ENCODE assay signal across 1 cellular context in genomic region chr17:74429604-74430384, GRCh38.
TF ChIP-seq lines count a peak whose summit lies in the region.

No MANE protein-coding gene starts in this region.

TF ChIP-seq in HepG2, 621 proteins besides CTCF, POLR2A, EP300 and RAD21 (continued from another document and continues in another):
- TF ChIP-seq ETV5 (CRISPR knock-in tag; IDR thresholded peaks at IDR 0.05; ENCODE audit: borderline replicate concordance) (peak; percentile 84), AHR (CRISPR knock-in tag; IDR thresholded peaks at IDR 0.05) (no peak), PHF5A (CRISPR knock-in tag; IDR thresholded peaks at IDR 0.05; ENCODE audit: low read depth, unreplicated experiment) (no peak), ZNF205 (CRISPR knock-in tag; IDR thresholded peaks at IDR 0.05) (peak; percentile 71), ZNF850 (CRISPR knock-in tag; conservative IDR thresholded peaks at IDR 0.05) (no peak), AGO1 (IDR thresholded peaks at IDR 0.05; ENCODE audit: low read depth, low read length, poor library complexity, severe bottlenecking) (no peak), RNF219 (CRISPR knock-in tag; IDR thresholded peaks at IDR 0.05) (0 out of 2 replicates have a peak, but pooled peaks have one; percentile 15), ZNF768 (CRISPR knock-in tag; IDR thresholded peaks at IDR 0.05) (peak; percentile 25; the same call in 1 of the 2 replicates), SRY (CRISPR knock-in tag; IDR thresholded peaks at IDR 0.05) (peak; percentile 39), ZSCAN12 (CRISPR knock-in tag; IDR thresholded peaks at IDR 0.05) (0 out of 2 replicates have a peak, but pooled peaks have one; percentile 50), ZNF367 (CRISPR knock-in tag; IDR thresholded peaks at IDR 0.05; ENCODE audit: borderline replicate concordance) (no peak), HNRNPL (IDR thresholded peaks at IDR 0.05; ENCODE audit: low read depth, low read length) (0 out of 2 replicates have a peak, but pooled peaks have one; percentile 60), ARNTL (CRISPR knock-in tag; IDR thresholded peaks at IDR 0.05) (peak; percentile 51; the same call in 1 of the 2 replicates), ZNF629 (CRISPR knock-in tag; conservative IDR thresholded peaks at IDR 0.05) (no peak), KMT2B (CRISPR knock-in tag; IDR thresholded peaks at IDR 0.05) (0 out of 2 replicates have a peak, but pooled peaks have one; percentile 6), ZNF740 (CRISPR knock-in tag; IDR thresholded peaks at IDR 0.05) (no peak), RBFOX2 (IDR thresholded peaks at IDR 0.05; ENCODE audit: low read depth, low read length) (peak; percentile 50; the same call in 1 of the 2 replicates), ZSCAN5A (CRISPR knock-in tag; IDR thresholded peaks at IDR 0.05; ENCODE audit: borderline replicate concordance) (no peak), DRAP1 (CRISPR knock-in tag; IDR thresholded peaks at IDR 0.05) (peak; percentile 88), FOXK2 (IDR thresholded peaks at IDR 0.05) (no peak), DNMT1 (CRISPR knock-in tag; IDR thresholded peaks at IDR 0.05) (no peak), POGZ (CRISPR knock-in tag; IDR thresholded peaks at IDR 0.05) (peak; percentile 42; the same call in 1 of the 2 replicates), ZZZ3 (CRISPR knock-in tag; IDR thresholded peaks at IDR 0.05; ENCODE audit: borderline replicate concordance) (peak; percentile 77; the same call in 1 of the 2 replicates), GTF2F1 (IDR thresholded peaks at IDR 0.05; ENCODE audit: low read length) (no peak), PRPF4 (IDR thresholded peaks at IDR 0.05; ENCODE audit: low read depth, low read length, poor library complexity, severe bottlenecking) (no peak), NFYC (CRISPR knock-in tag; IDR thresholded peaks at IDR 0.05) (no peak), SAFB2 (CRISPR knock-in tag; IDR thresholded peaks at IDR 0.05; ENCODE audit: borderline replicate concordance, low read depth) (no peak), ZNF432 (CRISPR knock-in tag; IDR thresholded peaks at IDR 0.05; ENCODE audit: borderline replicate concordance) (no peak), TFDP1 (CRISPR knock-in tag; IDR thresholded peaks at IDR 0.05; ENCODE audit: borderline replicate concordance) (0 out of 2 replicates have a peak, but pooled peaks have one; percentile 21), ZBTB26 (CRISPR knock-in tag; IDR thresholded peaks at IDR 0.05; ENCODE audit: borderline replicate concordance) (peak; percentile 45), ZIK1 (CRISPR knock-in tag; IDR thresholded peaks at IDR 0.05; ENCODE audit: borderline replicate concordance, low read depth) (no peak), ZNF354B (CRISPR knock-in tag; IDR thresholded peaks at IDR 0.05) (peak; percentile 30; the same call in 1 of the 2 replicates), ZNF296 (CRISPR knock-in tag; conservative IDR thresholded peaks at IDR 0.05) (0 out of 2 replicates have a peak, but pooled peaks have one; percentile 28), TFE3 (CRISPR knock-in tag; IDR thresholded peaks at IDR 0.05) (peak; percentile 11; the same call in 1 of the 2 replicates), MEF2D (CRISPR knock-in tag; IDR thresholded peaks at IDR 0.05) (0 out of 2 replicates have a peak, but pooled peaks have one; percentile 6), MZF1 (CRISPR knock-in tag; IDR thresholded peaks at IDR 0.05; ENCODE audit: borderline replicate concordance) (no peak), MAFG (CRISPR knock-in tag; IDR thresholded peaks at IDR 0.05) (no peak), FOXK1 (CRISPR knock-in tag; IDR thresholded peaks at IDR 0.05; ENCODE audit: borderline replicate concordance, low read depth) (0 out of 2 replicates have a peak, but pooled peaks have one; percentile 36), ZNF816 (CRISPR knock-in tag; IDR thresholded peaks at IDR 0.05; ENCODE audit: borderline replicate concordance) (no peak; the same call in 1 of the 2 replicates), ZNF674 (CRISPR knock-in tag; IDR thresholded peaks at IDR 0.05; ENCODE audit: low read depth) (0 out of 2 replicates have a peak, but pooled peaks have one; percentile 1), ZSCAN30 (CRISPR knock-in tag; IDR thresholded peaks at IDR 0.05) (no peak), ELF3 (CRISPR knock-in tag; IDR thresholded peaks at IDR 0.05) (peak; percentile 60; the same call in 1 of the 2 replicates), ZNF577 (CRISPR knock-in tag; IDR thresholded peaks at IDR 0.05; ENCODE audit: borderline replicate concordance, low read depth) (no peak), KDM4B (CRISPR knock-in tag; IDR thresholded peaks at IDR 0.05) (peak; percentile 80; the same call in 1 of the 2 replicates), DDIT3 (CRISPR knock-in tag; IDR thresholded peaks at IDR 0.05) (no peak), ZNF124 (CRISPR knock-in tag; IDR thresholded peaks at IDR 0.05) (peak; percentile 6; the same call in 1 of the 2 replicates), ZNF556 (CRISPR knock-in tag; IDR thresholded peaks at IDR 0.05; ENCODE audit: borderline replicate concordance) (peak; percentile 68; the same call in 1 of the 2 replicates), SAP130 (CRISPR knock-in tag; IDR thresholded peaks at IDR 0.05; ENCODE audit: low read depth) (no peak), NR2F2 (IDR thresholded peaks at IDR 0.05; ENCODE audit: borderline replicate concordance, low read depth) (no peak), ZNF34 (CRISPR knock-in tag; IDR thresholded peaks at IDR 0.05; ENCODE audit: borderline replicate concordance) (peak; percentile 60), UBTF (CRISPR knock-in tag; IDR thresholded peaks at IDR 0.05) (no peak), SRF (IDR thresholded peaks at IDR 0.05; ENCODE audit: low read depth, low read length) (peak; percentile 84), NFKBIZ (CRISPR knock-in tag; IDR thresholded peaks at IDR 0.05) (no peak), GATAD1 (CRISPR knock-in tag; IDR thresholded peaks at IDR 0.05) (no peak), NR3C1 (CRISPR knock-in tag; IDR thresholded peaks at IDR 0.05) (no peak), SMARCE1 (IDR thresholded peaks at IDR 0.05; ENCODE audit: borderline replicate concordance) (no peak), ERF (CRISPR knock-in tag; IDR thresholded peaks at IDR 0.05) (peak; percentile 32; the same call in 1 of the 2 replicates), PAWR (CRISPR knock-in tag; IDR thresholded peaks at IDR 0.05; ENCODE audit: borderline replicate concordance) (0 out of 2 replicates have a peak, but pooled peaks have one; percentile 91), KAT2B (IDR thresholded peaks at IDR 0.05; ENCODE audit: borderline replicate concordance, low read depth, low read length) (no peak), ZNF597 (CRISPR knock-in tag; IDR thresholded peaks at IDR 0.05) (no peak), KAT8 (CRISPR knock-in tag; IDR thresholded peaks at IDR 0.05) (peak; percentile 52; the same call in 1 of the 2 replicates), MXI1 (IDR thresholded peaks at IDR 0.05; ENCODE audit: borderline replicate concordance, low read depth, low read length) (peak; percentile 25; the same call in 1 of the 3 replicates), KLF16 (CRISPR knock-in tag; IDR thresholded peaks at IDR 0.05) (peak in 1 of 2 experiments; percentile 42; a peak in 1 of 4 replicates), ZNF383 (CRISPR knock-in tag; IDR thresholded peaks at IDR 0.05; ENCODE audit: borderline replicate concordance) (peak; percentile 92; the same call in 1 of the 2 replicates), FOXA1 (IDR thresholded peaks at IDR 0.05) (no peak), FOXA1 (CRISPR knock-in tag; IDR thresholded peaks at IDR 0.05) (peak; percentile 25; the same call in 1 of the 2 replicates), BRD4 (CRISPR knock-in tag; IDR thresholded peaks at IDR 0.05) (peak; percentile 74; the same call in 1 of the 2 replicates)
